Comparison of ENCODE assay signal across 22 cellular contexts in the genomic region with DNA sequence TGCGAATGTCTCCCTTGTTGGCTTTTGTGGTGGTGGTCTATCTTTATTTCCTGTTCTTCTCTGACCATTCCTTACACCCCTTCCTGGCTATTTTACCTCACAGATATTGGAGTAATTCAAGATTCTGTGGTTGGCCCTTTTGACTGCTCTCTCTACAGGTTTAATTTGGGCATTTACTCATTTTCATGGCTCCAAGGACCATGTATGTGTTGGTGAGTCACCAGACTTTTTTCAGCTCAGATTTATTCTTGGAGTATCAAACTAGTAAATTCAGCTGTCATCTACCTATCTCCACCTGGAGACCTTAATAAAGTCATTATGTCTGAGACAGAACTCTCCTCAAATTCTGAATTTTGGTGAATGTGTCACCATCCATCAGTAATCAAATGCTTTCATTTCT. TPM values are rescaled to one million over a fixed set of nuclear protein-coding genes. Genes with fewer than 3 reads are reported as not detected.
A peak's percentile ranks its signal among the peaks of the same experiment; 100 is the strongest.
DNase-seq lines count a peak whose midpoint lies in the region; ATAC-seq and TF ChIP-seq lines count a peak whose summit lies in the region.
"Had no signal": no experiment of that assay in that cellular context is flagged by ENCODE, and none has a peak within 500 bp of the region (broad histone marks: within the 10 kb centered on the region; RNA-seq: fewer than 3 reads in every experiment).

No MANE protein-coding gene starts in this region.

- no peak overlapping the region for H3K4ac ChIP-seq in H9 (ENCODE audit: low read depth, low read length)

- H3K4me3 Mint-ChIP-seq in CD4-positive, CD25-positive, alpha-beta regulatory T cell = no peak overlapping the region
- H3K4me3 Mint-ChIP-seq in H9 (no peak overlapping the region), endodermal cell (no peak overlapping the region), MCF 10A (ENCODE audit: unreplicated experiment) (no peak overlapping the region)
- H3K4me3 Mint-ChIP-seq in activated naive CD8-positive, alpha-beta T cell treated with anti-CD3 and anti-CD28 coated beads, Interleukin-2, amount 50 U/mL, for 24 hours = no peak overlapping the region
- H3K4me3 Mint-ChIP-seq: CD14-positive monocyte; CD4-positive, alpha-beta memory T cell had no signal

- no peak overlapping the region for H3K23ac ChIP-seq in H9 (ENCODE audit: insufficient read length, low read depth, low read length)

- H3K9ac ChIP-seq in H9 (ENCODE audit: extremely low read depth, insufficient read length, low read length) = no peak overlapping the region
- H3K9ac ChIP-seq in endodermal cell (ENCODE audit: extremely low read depth, low read length, poor library complexity, severe bottlenecking) = no peak overlapping the region
- H3K9ac ChIP-seq: BLaER1 treated with 17β-estradiol and CSF1 and Interleukin-3, amounts not matched to agents 10 nM and 100 nM; GM23248 had no signal

- H3K27me3 Mint-ChIP-seq in CD4-positive, CD25-positive, alpha-beta regulatory T cell = no peaks in the 10 kb centered on the region
- no peaks in the 10 kb centered on the region for H3K27me3 Mint-ChIP-seq in H9 (ENCODE audit: low read depth)
- H3K27me3 Mint-ChIP-seq in endodermal cell (ENCODE audit: insufficient read depth) = no peaks in the 10 kb centered on the region
- H3K27me3 Mint-ChIP-seq in activated naive CD8-positive, alpha-beta T cell treated with anti-CD3 and anti-CD28 coated beads, Interleukin-2, amount 50 U/mL, for 24 hours = no peaks in the 10 kb centered on the region
- no peaks in the 10 kb centered on the region for H3K27me3 Mint-ChIP-seq in MCF 10A (ENCODE audit: insufficient read depth, unreplicated experiment)
- H3K27me3 Mint-ChIP-seq: CD4-positive, alpha-beta memory T cell had no signal

- H3K27me3 ChIP-seq in CD4-positive, CD25-positive, alpha-beta regulatory T cell (ENCODE audit: control insufficient read depth, insufficient read depth, low read length) = no peaks in the 10 kb centered on the region
- H3K27me3 ChIP-seq in H9 (ENCODE audit: insufficient read depth, low read length) (no peaks in the 10 kb centered on the region), endodermal cell (ENCODE audit: control insufficient read depth, insufficient read depth, low read length, poor library complexity, severe bottlenecking) (no peaks in the 10 kb centered on the region), gastrocnemius medialis (no peaks in the 10 kb centered on the region)
- H3K27me3 ChIP-seq: BE2C; BLaER1 treated with 17β-estradiol and CSF1 and Interleukin-3, amounts not matched to agents 10 nM and 100 nM had no signal

- H3K27ac ChIP-seq in CD4-positive, CD25-positive, alpha-beta regulatory T cell (ENCODE audit: insufficient read depth, low read length, poor library complexity, severe bottlenecking) = no peak overlapping the region
- H3K27ac ChIP-seq in H9 (ENCODE audit: insufficient read length, low read depth, low read length) = no peak overlapping the region
- no peak overlapping the region for H3K27ac ChIP-seq in endodermal cell (ENCODE audit: low read depth, low read length)
- H3K27ac ChIP-seq in gastrocnemius medialis = peak overlapping the region; percentile 21 to 49 (median 26)
- H3K27ac ChIP-seq: A549; BLaER1 treated with 17β-estradiol and CSF1 and Interleukin-3, amounts not matched to agents 10 nM and 100 nM; GM23248 had no signal

- no peak overlapping the region for H4K91ac ChIP-seq in H9 (ENCODE audit: insufficient read length, low read depth, low read length)

- peak overlapping the region; percentile 5 to 61 (median 34) for H3K27ac Mint-ChIP-seq in CD4-positive, CD25-positive, alpha-beta regulatory T cell
- H3K27ac Mint-ChIP-seq in H9 = no peak overlapping the region
- peak overlapping the region; percentile 54 for H3K27ac Mint-ChIP-seq in endodermal cell
- no peak overlapping the region for H3K27ac Mint-ChIP-seq in activated naive CD8-positive, alpha-beta T cell treated with anti-CD3 and anti-CD28 coated beads, Interleukin-2, amount 50 U/mL, for 24 hours
- no peak overlapping the region for H3K27ac Mint-ChIP-seq in MCF 10A (ENCODE audit: low read depth, unreplicated experiment)

- H2BK12ac ChIP-seq in H9 (ENCODE audit: insufficient read length, low read depth, low read length) = no peak overlapping the region

- H3K4me1 Mint-ChIP-seq in CD4-positive, CD25-positive, alpha-beta regulatory T cell = peaks cover 22 to 29% (median 24%) of the 10 kb centered on the region in 4 donors
- H3K4me1 Mint-ChIP-seq in H9 = no peaks in the 10 kb centered on the region
- no peaks in the 10 kb centered on the region for H3K4me1 Mint-ChIP-seq in endodermal cell
- H3K4me1 Mint-ChIP-seq in activated naive CD8-positive, alpha-beta T cell treated with anti-CD3 and anti-CD28 coated beads, Interleukin-2, amount 50 U/mL, for 24 hours = peaks cover 3% of the 10 kb centered on the region
- H3K4me1 Mint-ChIP-seq in MCF 10A (ENCODE audit: insufficient read depth, unreplicated experiment) = peaks cover 5% of the 10 kb centered on the region

- in situ Hi-C loops in gastrocnemius medialis (cut with MboI; ENCODE audit: low sequenced_read_pairs in 4 of 4) = no loop called here

- no peaks in the 10 kb centered on the region; the same call in 1 of the 2 replicates for H3K79me2 ChIP-seq in H9 (ENCODE audit: insufficient read depth, low read length)

- no peaks in the 10 kb centered on the region for H4K20me1 ChIP-seq in H9 (ENCODE audit: control insufficient read depth, insufficient read depth, insufficient read length)

- H4K8ac ChIP-seq in H9 (replicated peaks; ENCODE audit: insufficient read length, low read depth, low read length) = no peak overlapping the region

- H3K4me2 ChIP-seq in H9 (ENCODE audit: insufficient read depth, insufficient read length, low read length) = no peak overlapping the region
- H3K4me2 ChIP-seq: A549; BLaER1 treated with 17β-estradiol and CSF1 and Interleukin-3, amounts not matched to agents 10 nM and 100 nM had no signal

- peak overlapping the region; percentile 6 for H2BK20ac ChIP-seq in H9 (ENCODE audit: low read depth, low read length, poor library complexity, severe bottlenecking)

- peaks cover 0 to 2% (median 0%) of the 10 kb centered on the region in 7 donors for H3K9me3 Mint-ChIP-seq in CD4-positive, CD25-positive, alpha-beta regulatory T cell
- H3K9me3 Mint-ChIP-seq in H9 (no peaks in the 10 kb centered on the region), endodermal cell (no peaks in the 10 kb centered on the region), MCF 10A (ENCODE audit: unreplicated experiment) (no peaks in the 10 kb centered on the region)
- no peaks in the 10 kb centered on the region for H3K9me3 Mint-ChIP-seq in activated naive CD8-positive, alpha-beta T cell treated with anti-CD3 and anti-CD28 coated beads, Interleukin-2, amount 50 U/mL, for 24 hours
- H3K9me3 Mint-ChIP-seq: CD14-positive monocyte; CD4-positive, alpha-beta memory T cell had no signal

- intact Hi-C loops in gastrocnemius medialis (cut with DNase I; ENCODE audit: low total_unique reads) = no loop called here
- intact Hi-C loops in MCF 10A (cut with micrococcal nuclease) = no loop called here

- H2BK15ac ChIP-seq in H9 (ENCODE audit: low read depth, low read length) = no peak overlapping the region

- no peak for DNase-seq in CD4-positive, CD25-positive, alpha-beta regulatory T cell
- no peak for DNase-seq in H9
- DNase-seq in endodermal cell = no peak
- DNase-seq in gastrocnemius medialis = no peak
- no peak for DNase-seq in activated naive CD8-positive, alpha-beta T cell treated with anti-CD3 and anti-CD28 coated beads, Interleukin-2, amount 50 U/mL, for 24 hours
- DNase-seq in kidney tubule cell (ENCODE audit: low spot score) = no peak
- DNase-seq in MCF 10A (ENCODE audit: unreplicated experiment) = no peak
- DNase-seq: 8988T; ACHN; AML-193; BE2C; Calu3; CD4-positive, alpha-beta memory T cell; COR-L47; DMS153; DND-41; GM23248; H7 had no signal

- H3K18ac ChIP-seq in H9 (ENCODE audit: insufficient read length, low read depth, low read length) = no peak overlapping the region

- no peak overlapping the region for H3K14ac ChIP-seq in H9 (ENCODE audit: insufficient read depth, low read length)

- CTCF ChIA-PET in MCF 10A (lab: Yijun Ruan, JAX) = interaction anchor here (1.6 kb wide), 1 partner anchor 257 kb away, joined by 5 read pairs; no protein-coding TSS in a partner anchor

- no peaks in the 10 kb centered on the region for H3K23me2 ChIP-seq in H9 (ENCODE audit: insufficient read length, low read depth, low read length, poor library complexity, severe bottlenecking)

- WGBS in H9 (ENCODE audit: extremely low coverage, insufficient read length, low lambda C conversion rate) = no CpG with 5 or more reads among the region's 1 CpG
- 100% methylated on average over 1 of the region's 1 CpG; no CpG with 5 or more reads in 1 of the 2 experiments for WGBS in endodermal cell (ENCODE audit: insufficient coverage in 1 of 2, insufficient read length in 1 of 2), 2 experiments

- peaks cover 39% of the 10 kb centered on the region for H3K36me3 Mint-ChIP-seq in CD4-positive, CD25-positive, alpha-beta regulatory T cell
- H3K36me3 Mint-ChIP-seq in H9 (ENCODE audit: insufficient read depth in 1 of 3, low read depth in 3 of 3) (peaks cover 21 to 43% (median 33%) of the 10 kb centered on the region in 3 experiments), endodermal cell (ENCODE audit: low read depth) (peaks cover 46% of the 10 kb centered on the region), MCF 10A (ENCODE audit: insufficient read depth, unreplicated experiment) (peaks cover 70% of the 10 kb centered on the region)
- peaks cover 39% of the 10 kb centered on the region for H3K36me3 Mint-ChIP-seq in activated naive CD8-positive, alpha-beta T cell treated with anti-CD3 and anti-CD28 coated beads, Interleukin-2, amount 50 U/mL, for 24 hours (ENCODE audit: low read depth)

- no TSS peak for BruUV-seq in MCF 10A (replicated peaks; lab: Mats Ljungman, UMichigan)

- no peak overlapping the region for H3K56ac ChIP-seq in H9 (ENCODE audit: insufficient read length, low read depth, low read length)

- no peak overlapping the region for H4K5ac ChIP-seq in H9 (ENCODE audit: insufficient read length, low read depth, low read length)

- H3K36me3 ChIP-seq in CD4-positive, CD25-positive, alpha-beta regulatory T cell (ENCODE audit: control insufficient read depth, insufficient read depth, low read length) = peaks cover 38% of the 10 kb centered on the region
- peaks cover 70% of the 10 kb centered on the region for H3K36me3 ChIP-seq in endodermal cell (ENCODE audit: control insufficient read depth, insufficient read depth, low read length)
- H3K36me3 ChIP-seq in gastrocnemius medialis = peaks cover 0 to 40% of the 10 kb centered on the region in 2 donors

- no peaks in the 10 kb centered on the region for H3K9me3 ChIP-seq in CD4-positive, CD25-positive, alpha-beta regulatory T cell (ENCODE audit: control insufficient read depth in 2 of 2, low read length in 2 of 2)
- no peaks in the 10 kb centered on the region for H3K9me3 ChIP-seq in H9 (ENCODE audit: control insufficient read depth, low read depth, low read length)
- no peaks in the 10 kb centered on the region for H3K9me3 ChIP-seq in endodermal cell (ENCODE audit: control insufficient read depth, low read length)
- no peaks in the 10 kb centered on the region for H3K9me3 ChIP-seq in gastrocnemius medialis
- H3K9me3 ChIP-seq: A549; BE2C; BLaER1 treated with 17β-estradiol and CSF1 and Interleukin-3, amounts not matched to agents 10 nM and 100 nM had no signal

- no peak overlapping the region for H2AFZ ChIP-seq in H9 (ENCODE audit: low read length)
- H2AFZ ChIP-seq: GM23248 had no signal

- H3K4me3 ChIP-seq in CD4-positive, CD25-positive, alpha-beta regulatory T cell (ENCODE audit: low read depth, low read length) = no peak overlapping the region
- H3K4me3 ChIP-seq in endodermal cell (ENCODE audit: low read length) = no peak overlapping the region
- H3K4me3 ChIP-seq in gastrocnemius medialis = no peak overlapping the region
- H3K4me3 ChIP-seq: A549; BLaER1 treated with 17β-estradiol and CSF1 and Interleukin-3, amounts not matched to agents 10 nM and 100 nM; GM23248 had no signal

- ATAC-seq in CD4-positive, CD25-positive, alpha-beta regulatory T cell (ENCODE audit: low read depth in 2 of 2) = no peak
- peak; percentile 60 to 68 for ATAC-seq in gastrocnemius medialis
- ATAC-seq in activated naive CD8-positive, alpha-beta T cell treated with anti-CD3 and anti-CD28 coated beads, Interleukin-2, amount 50 U/mL, for 24 hours = no peak
- ATAC-seq: A549, HCT116 had no signal

- H2BK5ac ChIP-seq in H9 (ENCODE audit: insufficient read length, low read length) = no peak overlapping the region

- no peak overlapping the region for H3T11ph ChIP-seq in H9 (ENCODE audit: low read length)

- H3K79me1 ChIP-seq in H9 (ENCODE audit: insufficient read depth, low read depth, low read length, poor library complexity, severe bottlenecking) = no peaks in the 10 kb centered on the region

- POLR2A ChIA-PET in MCF 10A (lab: Yijun Ruan, JAX) = interaction anchor here (0.6 to 1.3 kb wide), 3 partner anchors 9 to 55 kb away, joined by 3 to 4 read pairs (median 4); partner anchors contain the start of gene RNF146

- TF ChIP-seq POLR2A in gastrocnemius medialis (IDR thresholded peaks at IDR 0.05) = no peak

- no peaks in the 10 kb centered on the region for H3K4me1 ChIP-seq in CD4-positive, CD25-positive, alpha-beta regulatory T cell (ENCODE audit: control insufficient read depth, insufficient read depth, low read length, poor library complexity, severe bottlenecking)
- H3K4me1 ChIP-seq in H9 (ENCODE audit: insufficient read depth, low read length) (no peaks in the 10 kb centered on the region), endodermal cell (ENCODE audit: control insufficient read depth, insufficient read depth, low read length) (no peaks in the 10 kb centered on the region), gastrocnemius medialis (peaks cover 29 to 43% of the 10 kb centered on the region in 2 donors)
- H3K4me1 ChIP-seq: A549, BE2C had no signal

- no peak overlapping the region for H2AK5ac ChIP-seq in H9 (ENCODE audit: insufficient read length, low read length)

- no peak for TF ChIP-seq CTCF in H9 (conservative IDR thresholded peaks at IDR 0.05)
- no peak for TF ChIP-seq CTCF in endodermal cell (conservative IDR thresholded peaks at IDR 0.05)
- no peak for TF ChIP-seq CTCF in gastrocnemius medialis (IDR thresholded peaks at IDR 0.05 in 4 of 5, conservative IDR thresholded peaks at IDR 0.05 in 1 of 5)
- no peak for TF ChIP-seq CTCF in MCF 10A (IDR thresholded peaks at IDR 0.05; ENCODE audit: unreplicated experiment)

- no peak overlapping the region for H2BK120ac ChIP-seq in H9 (ENCODE audit: low read depth, low read length, poor library complexity, severe bottlenecking)

RNA-seq across cellular contexts. Expression of gene RNF146, which starts 15.5 kb away (rescaled TPM):
- 14.0 TPM for total RNA-seq in CD4-positive, CD25-positive, alpha-beta regulatory T cell
- 10 to 100 TPM in 2 of 4 donors, 1 to 10 TPM in 2; 7.9 to 17.5 (median 13.2) TPM for polyA plus RNA-seq in CD4-positive, CD25-positive, alpha-beta regulatory T cell
- 20.4 and 21.8 TPM in 2 replicates for total RNA-seq in H9 (2021)
- 10 to 100 TPM; 43.9 to 44.6 TPM for total RNA-seq in endodermal cell
- 69.4 TPM for polyA plus RNA-seq in endodermal cell (2013, experiment 1 of 2)
- 63.1 TPM for polyA plus RNA-seq in endodermal cell (2013, experiment 2 of 2)
- 10 to 100 TPM; 36.3 to 82.3 (median 56.8) TPM for total RNA-seq in gastrocnemius medialis
- total RNA-seq in MCF 10A (2022) = 42.0 and 42.4 TPM in 2 replicates

Comparison
In these comparisons a context has a peak if more than half of its experiments do, and no peak if none do; other contexts are left out.
1. ATAC-seq: peak in gastrocnemius medialis (2 of 2); none in CD4-positive, CD25-positive, alpha-beta regulatory T cell (0 of 2) and activated naive CD8-positive, alpha-beta T cell treated with anti-CD3 and anti-CD28 coated beads, Interleukin-2, amount 50 U/mL, for 24 hours (single experiment).
2. H3K27ac ChIP-seq: peak in gastrocnemius medialis (4 of 4); none in CD4-positive, CD25-positive, alpha-beta regulatory T cell (single experiment), H9 (single experiment) and endodermal cell (single experiment).
3. H3K27ac Mint-ChIP-seq: peak in CD4-positive, CD25-positive, alpha-beta regulatory T cell (3 of 3) and endodermal cell (single experiment); none in H9 (0 of 3), activated naive CD8-positive, alpha-beta T cell treated with anti-CD3 and anti-CD28 coated beads, Interleukin-2, amount 50 U/mL, for 24 hours (single experiment) and MCF 10A (single experiment).